ENCODE assay signal across 10 cellular contexts in the genomic region with DNA sequence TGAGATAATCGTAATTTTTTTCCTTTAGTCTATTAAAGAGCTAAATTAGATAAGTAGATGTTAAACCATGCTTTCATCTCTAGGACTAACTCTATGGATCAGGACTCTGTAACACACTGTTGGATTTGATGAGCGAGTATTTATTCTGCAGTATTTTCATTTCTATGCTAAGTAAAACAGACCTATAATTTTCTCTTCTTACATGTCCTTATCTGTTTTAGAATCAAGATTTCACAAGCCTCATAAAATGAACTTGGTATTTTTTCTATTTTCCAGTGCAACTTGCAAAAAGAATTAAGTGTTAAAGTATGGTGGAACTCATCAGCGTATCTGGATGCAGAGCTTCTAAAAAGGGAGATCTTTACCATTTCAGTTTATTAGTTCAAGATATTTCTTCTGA. TPM values are rescaled to one million over a fixed set of nuclear protein-coding genes. Genes with fewer than 3 reads are reported as not detected.
DNase-seq lines count a peak whose midpoint lies in the region; ATAC-seq and TF ChIP-seq lines count a peak whose summit lies in the region.
"Had no signal": no experiment of that assay in that cellular context is flagged by ENCODE, and none has a peak within 500 bp of the region (broad histone marks: within the 10 kb centered on the region; RNA-seq: fewer than 3 reads in every experiment).

No MANE protein-coding gene starts in this region.

- no peak for TF ChIP-seq EP300 in suprapubic skin (IDR thresholded peaks at IDR 0.05)

- in situ Hi-C loops in G401 (cut with HindIII; ENCODE audit: low sequenced_read_pairs): no loop called here

- H3K36me3 ChIP-seq in cardiac muscle cell (no peaks in the 10 kb centered on the region), suprapubic skin (no peaks in the 10 kb centered on the region)

- no peak for TF ChIP-seq POLR2A in suprapubic skin (IDR thresholded peaks at IDR 0.05)

- H3K27me3 ChIP-seq in cardiac muscle cell (no peaks in the 10 kb centered on the region), suprapubic skin (no peaks in the 10 kb centered on the region)

- WGBS in suprapubic skin: 71% methylated on average over 3 of the region's 3 CpGs

- H3K36me3 Mint-ChIP-seq in T-helper 17 cell (ENCODE audit: low read depth) (peaks cover 5% of the 10 kb centered on the region), glutamatergic neuron (ENCODE audit: unreplicated experiment) (no peaks in the 10 kb centered on the region)

- H3K27ac ChIP-seq in cardiac muscle cell: no peak overlapping the region
- no peak overlapping the region for H3K27ac ChIP-seq in suprapubic skin
- H3K27ac ChIP-seq: C4-2B had no signal

- H3K27ac Mint-ChIP-seq in T-helper 17 cell: peak overlapping the region; percentile 96
- no peak overlapping the region for H3K27ac Mint-ChIP-seq in glutamatergic neuron (ENCODE audit: unreplicated experiment)

- peaks cover 53% of the 10 kb centered on the region for H3K4me1 Mint-ChIP-seq in T-helper 17 cell
- H3K4me1 Mint-ChIP-seq in glutamatergic neuron (ENCODE audit: low read depth, unreplicated experiment): peaks cover 20% of the 10 kb centered on the region

- peak overlapping the region; percentile 19 for H3K4me3 Mint-ChIP-seq in T-helper 17 cell
- peak overlapping the region; percentile 90 for H3K4me3 Mint-ChIP-seq in glutamatergic neuron (ENCODE audit: unreplicated experiment)

- H3K4me1 ChIP-seq in cardiac muscle cell (ENCODE audit: low read depth) (peaks cover 22% of the 10 kb centered on the region), suprapubic skin (peaks cover 35% of the 10 kb centered on the region)

- H3K9me3 Mint-ChIP-seq in glutamatergic neuron (ENCODE audit: unreplicated experiment): peaks cover 5% of the 10 kb centered on the region

- no peaks in the 10 kb centered on the region for H3K27me3 Mint-ChIP-seq in T-helper 17 cell
- H3K27me3 Mint-ChIP-seq in glutamatergic neuron (ENCODE audit: unreplicated experiment): peaks cover 4% of the 10 kb centered on the region

- ATAC-seq in T-helper 17 cell: no peak
- ATAC-seq in GM18868 (IDR thresholded peaks at IDR 0.05; ENCODE audit: unreplicated experiment): no peak
- ATAC-seq in HG03571 (IDR thresholded peaks at IDR 0.05; ENCODE audit: unreplicated experiment): no peak

- DNase-seq in cardiac muscle cell (ENCODE audit: low read depth in 1 of 2, low spot score in 1 of 2) (no peak), cardiac septum (ENCODE audit: low spot score) (no peak), T-helper 17 cell (no peak), glutamatergic neuron (no peak), suprapubic skin (ENCODE audit: low spot score in 2 of 2) (no peak), G401 (ENCODE audit: low spot score) (no peak)
- DNase-seq: NCI-H1417 treated with DMSO at 0.1 percent for 48 hours had no signal

- no peaks in the 10 kb centered on the region for H3K9me3 ChIP-seq in cardiac muscle cell (ENCODE audit: low read depth)
- no peaks in the 10 kb centered on the region for H3K9me3 ChIP-seq in T-helper 17 cell (ENCODE audit: control insufficient read depth, low read length, poor library complexity, severe bottlenecking)
- H3K9me3 ChIP-seq in suprapubic skin: no peaks in the 10 kb centered on the region

- peak overlapping the region; percentile 80 for H3K4me3 ChIP-seq in cardiac muscle cell
- H3K4me3 ChIP-seq in suprapubic skin: peak overlapping the region; percentile 67

- no peak for TF ChIP-seq CTCF in cardiac muscle cell (IDR thresholded peaks at IDR 0.05; ENCODE audit: low read depth, low read length)
- no peak for TF ChIP-seq CTCF in glutamatergic neuron (IDR thresholded peaks at IDR 0.05; ENCODE audit: partially characterized antibody, unreplicated experiment)
- TF ChIP-seq CTCF in suprapubic skin (IDR thresholded peaks at IDR 0.05): no peak

- intact Hi-C loops in cardiac septum (cut with DNase I): loop anchor here (10.0 kb wide), 1 partner anchor 408 kb away; the partner anchor contains the start of gene FAM204A

RNA-seq across cellular contexts. Expression of gene CACUL1, which starts 2.4 kb away (rescaled TPM):
- total RNA-seq in cardiac muscle cell (26.0 and 40.5 TPM in 2 replicates), cardiac septum (31.6 TPM), T-helper 17 cell (10 to 100 TPM; 30.3 to 32.0 TPM), glutamatergic neuron (ENCODE audit: unreplicated experiment) (64.5 TPM), suprapubic skin (10 to 100 TPM; 21.9 to 41.6 (median 25.2) TPM)
- 35.6 and 43.0 TPM in 2 replicates for polyA plus RNA-seq in cardiac muscle cell
- 41.2 and 46.2 TPM in 2 replicates for total RNA-seq in G401 (2014; rRNA removed; shearing (Covaris generic))
